ENCODE assay signal across 27 cellular contexts in the genomic region with DNA sequence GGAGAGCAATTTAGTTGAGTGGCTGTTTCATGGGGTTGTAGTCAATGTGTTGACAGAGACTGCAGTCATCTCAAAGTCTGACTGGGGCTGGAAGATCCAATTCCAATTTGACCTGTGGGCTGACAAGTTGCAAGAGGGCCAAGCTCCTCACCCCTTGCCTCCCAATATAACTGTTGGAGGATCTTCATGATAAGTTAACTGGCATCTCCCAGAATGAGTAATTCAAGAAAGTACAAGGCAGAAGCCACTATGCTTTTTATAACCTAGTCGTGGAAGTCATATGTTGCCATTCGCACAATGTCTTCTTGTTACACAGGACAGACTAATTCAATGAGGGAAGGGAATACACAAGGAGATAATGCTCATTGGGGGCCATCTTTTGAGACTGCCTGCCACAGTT. TPM values are rescaled to one million over a fixed set of nuclear protein-coding genes. Genes with fewer than 3 reads are reported as not detected.
DNase-seq lines count a peak whose midpoint lies in the region; ATAC-seq, FAIRE-seq and TF ChIP-seq lines count a peak whose summit lies in the region.
"Had no signal": no experiment of that assay in that cellular context is flagged by ENCODE, and none has a peak within 500 bp of the region (broad histone marks: within the 10 kb centered on the region; RNA-seq: fewer than 3 reads in every experiment).

No MANE protein-coding gene starts in this region.

- no peak for DNase-seq in activated CD4-positive, alpha-beta T cell treated with anti-CD3 and anti-CD28 coated beads for 36 hours
- DNase-seq in activated CD4-positive, alpha-beta T cell treated with anti-CD3 and anti-CD28 coated beads for 1 hour: no peak
- no peak for DNase-seq in activated CD4-positive, alpha-beta memory T cell treated with anti-CD3 and anti-CD28 coated beads for 36 hours
- DNase-seq in naive thymus-derived CD4-positive, alpha-beta T cell: no peak
- no peak for DNase-seq in GM20000 (ENCODE audit: low spot score)
- no peak for DNase-seq in pancreas
- DNase-seq: activated naive CD4-positive, alpha-beta T cell treated with anti-CD3 and anti-CD28 coated beads, Interleukin-2, amount 50 U/mL, for 16 hours; brain microvascular endothelial cell; hypothalamus; mesenchymal stem cell; MG63; NCI-H1694 treated with DMSO at 0.1 percent for 48 hours; NCI-H226; stimulated activated CD4-positive, alpha-beta T cell treated with anti-CD3 and anti-CD28 coated beads, Interleukin-4, amount 100 ng/mL, for 4 hours had no signal

- H3K4me3 ChIP-seq in naive thymus-derived CD4-positive, alpha-beta T cell (ENCODE audit: low read length): no peak overlapping the region
- H3K4me3 ChIP-seq in pancreas: no peak overlapping the region
- H3K4me3 ChIP-seq: MG63, smooth muscle cell, thoracic aorta had no signal

- intact Hi-C loops in activated CD4-positive, alpha-beta T cell treated with anti-CD3 and anti-CD28 coated beads for 36 hours (cut with DNase I, micrococcal nuclease): no loop called here
- intact Hi-C loops in activated CD4-positive, alpha-beta memory T cell treated with anti-CD3 and anti-CD28 coated beads for 36 hours (cut with micrococcal nuclease): loop anchor here (10.0 kb wide), 1 partner anchor 1314 kb away; no protein-coding TSS in a partner anchor
- intact Hi-C loops in naive thymus-derived CD4-positive, alpha-beta T cell (cut with micrococcal nuclease): no loop called here
- intact Hi-C loops in pancreas (cut with DNase I): no loop called here

- no peak overlapping the region for H3K4me3 Mint-ChIP-seq in activated CD4-positive, alpha-beta T cell treated with anti-CD3 and anti-CD28 coated beads for 36 hours
- H3K4me3 Mint-ChIP-seq in activated CD4-positive, alpha-beta memory T cell treated with anti-CD3 and anti-CD28 coated beads for 36 hours: no peak overlapping the region
- H3K4me3 Mint-ChIP-seq in naive thymus-derived CD4-positive, alpha-beta T cell: peak overlapping the region in 1 of 10 donors; percentile 49
- H3K4me3 Mint-ChIP-seq: dendritic cell treated with granulocyte-macrophage colony-stimulating factor and Interleukin-4, amounts not matched to agents 40 ng/mL and 50 ng/mL, for 4 days had no signal

- POLR2A ChIA-PET in activated CD4-positive, alpha-beta T cell treated with anti-CD3 and anti-CD28 coated beads for 36 hours (lab: Charles Lee): no interaction called here
- POLR2A ChIA-PET in activated CD4-positive, alpha-beta memory T cell treated with anti-CD3 and anti-CD28 coated beads for 36 hours (lab: Charles Lee): interaction anchor here (0.6 kb wide), 1 partner anchor 24 kb away, joined by 3 read pairs; no protein-coding TSS in a partner anchor
- POLR2A ChIA-PET in naive thymus-derived CD4-positive, alpha-beta T cell (lab: Charles Lee): no interaction called here

- peaks cover 3% of the 10 kb centered on the region for H3K9me3 Mint-ChIP-seq in activated CD4-positive, alpha-beta T cell treated with anti-CD3 and anti-CD28 coated beads for 36 hours (ENCODE audit: low read depth)
- peaks cover 8% of the 10 kb centered on the region for H3K9me3 Mint-ChIP-seq in activated CD4-positive, alpha-beta memory T cell treated with anti-CD3 and anti-CD28 coated beads for 36 hours
- H3K9me3 Mint-ChIP-seq in naive thymus-derived CD4-positive, alpha-beta T cell: peaks cover 0 to 4% (median 0%) of the 10 kb centered on the region in 11 donors
- H3K9me3 Mint-ChIP-seq: dendritic cell treated with granulocyte-macrophage colony-stimulating factor and Interleukin-4, amounts not matched to agents 40 ng/mL and 50 ng/mL, for 4 days had no signal

- TF ChIP-seq POLR2A in GM19193 (IDR thresholded peaks at IDR 0.05; ENCODE audit: extremely low read depth, insufficient read depth, insufficient read length): peak; percentile 33

- no peaks in the 10 kb centered on the region for H3K27me3 ChIP-seq in naive thymus-derived CD4-positive, alpha-beta T cell (ENCODE audit: control insufficient read depth in 2 of 2, insufficient read depth in 2 of 2, low read length in 2 of 2)
- H3K27me3 ChIP-seq in pancreas: no peaks in the 10 kb centered on the region
- H3K27me3 ChIP-seq: brain microvascular endothelial cell, MG63 had no signal

- no peaks in the 10 kb centered on the region for H3K36me3 ChIP-seq in naive thymus-derived CD4-positive, alpha-beta T cell (ENCODE audit: control insufficient read depth in 2 of 3, insufficient read depth in 3 of 3, low read length in 3 of 3)
- H3K36me3 ChIP-seq in pancreas: no peaks in the 10 kb centered on the region
- H3K36me3 ChIP-seq: brain microvascular endothelial cell, MG63, thoracic aorta had no signal

- H3K4me1 Mint-ChIP-seq in activated CD4-positive, alpha-beta T cell treated with anti-CD3 and anti-CD28 coated beads for 36 hours: peaks cover 82% of the 10 kb centered on the region
- H3K4me1 Mint-ChIP-seq in activated CD4-positive, alpha-beta memory T cell treated with anti-CD3 and anti-CD28 coated beads for 36 hours (ENCODE audit: low read depth): peaks cover 81% of the 10 kb centered on the region
- peaks cover 15 to 83% (median 56%) of the 10 kb centered on the region in 7 donors for H3K4me1 Mint-ChIP-seq in naive thymus-derived CD4-positive, alpha-beta T cell

- no peaks in the 10 kb centered on the region for H3K9me3 ChIP-seq in naive thymus-derived CD4-positive, alpha-beta T cell (ENCODE audit: control insufficient read depth in 2 of 3, low read length in 3 of 3)
- no peaks in the 10 kb centered on the region for H3K9me3 ChIP-seq in pancreas
- H3K9me3 ChIP-seq: MG63, thoracic aorta had no signal

- peaks cover 30 to 68% of the 10 kb centered on the region in 2 donors for H3K4me1 ChIP-seq in naive thymus-derived CD4-positive, alpha-beta T cell (ENCODE audit: control insufficient read depth in 2 of 2, insufficient read depth in 2 of 2, low read length in 2 of 2)
- no peaks in the 10 kb centered on the region for H3K4me1 ChIP-seq in pancreas

- no peaks in the 10 kb centered on the region for H3K27me3 Mint-ChIP-seq in activated CD4-positive, alpha-beta T cell treated with anti-CD3 and anti-CD28 coated beads for 36 hours
- peaks cover 3% of the 10 kb centered on the region for H3K27me3 Mint-ChIP-seq in activated CD4-positive, alpha-beta memory T cell treated with anti-CD3 and anti-CD28 coated beads for 36 hours
- no peaks in the 10 kb centered on the region for H3K27me3 Mint-ChIP-seq in naive thymus-derived CD4-positive, alpha-beta T cell

- no peak overlapping the region for H3K27ac ChIP-seq in naive thymus-derived CD4-positive, alpha-beta T cell (ENCODE audit: low read depth, low read length)
- H3K27ac ChIP-seq in pancreas: no peak overlapping the region
- H3K27ac ChIP-seq: 22Rv1, brain microvascular endothelial cell, thoracic aorta, VCaP had no signal

- no peak for TF ChIP-seq CTCF in GM20000 (IDR thresholded peaks at IDR 0.05; ENCODE audit: extremely low read depth, missing control alignments)
- no peak for TF ChIP-seq CTCF in pancreas (IDR thresholded peaks at IDR 0.05)

- no peak for ATAC-seq in activated CD4-positive, alpha-beta T cell treated with anti-CD3 and anti-CD28 coated beads for 36 hours
- no peak for ATAC-seq in naive thymus-derived CD4-positive, alpha-beta T cell
- ATAC-seq in GM21576 (IDR thresholded peaks at IDR 0.05; ENCODE audit: unreplicated experiment) (no peak), pancreas (no peak)

- peak overlapping the region; percentile 40 for H3K27ac Mint-ChIP-seq in activated CD4-positive, alpha-beta T cell treated with anti-CD3 and anti-CD28 coated beads for 36 hours
- peak overlapping the region; percentile 25 for H3K27ac Mint-ChIP-seq in activated CD4-positive, alpha-beta memory T cell treated with anti-CD3 and anti-CD28 coated beads for 36 hours
- peak overlapping the region in 5 of 9 donors; percentile 1 to 67 (median 18) for H3K27ac Mint-ChIP-seq in naive thymus-derived CD4-positive, alpha-beta T cell
- H3K27ac Mint-ChIP-seq: dendritic cell treated with granulocyte-macrophage colony-stimulating factor and Interleukin-4, amounts not matched to agents 40 ng/mL and 50 ng/mL, for 4 days had no signal

- FAIRE-seq in pancreas (lab: Jason Lieb, UNC): no peak
- FAIRE-seq: G401.6, H1, keratinocyte had no signal

- peaks cover 3% of the 10 kb centered on the region for H3K36me3 Mint-ChIP-seq in activated CD4-positive, alpha-beta T cell treated with anti-CD3 and anti-CD28 coated beads for 36 hours (ENCODE audit: low read depth)
- H3K36me3 Mint-ChIP-seq in activated CD4-positive, alpha-beta memory T cell treated with anti-CD3 and anti-CD28 coated beads for 36 hours: peaks cover 8% of the 10 kb centered on the region
- peaks cover 0 to 20% (median 0%) of the 10 kb centered on the region in 5 donors for H3K36me3 Mint-ChIP-seq in naive thymus-derived CD4-positive, alpha-beta T cell

- CTCF ChIA-PET in activated CD4-positive, alpha-beta T cell treated with anti-CD3 and anti-CD28 coated beads for 36 hours (lab: Charles Lee): interaction anchor here (1.4 to 2.4 kb wide), 2 partner anchors 13 to 38 kb away, joined by 3 to 6 read pairs; partner anchors contain the start of gene CLDND1
- CTCF ChIA-PET in activated CD4-positive, alpha-beta memory T cell treated with anti-CD3 and anti-CD28 coated beads for 36 hours (lab: Charles Lee): no interaction called here
- CTCF ChIA-PET in naive thymus-derived CD4-positive, alpha-beta T cell (lab: Charles Lee): no interaction called here

- 87 to 88% methylated on average over 2 of the region's 2 CpGs for WGBS in pancreas, 2 donors

RNA-seq across cellular contexts. Expression of gene GPR15, which starts 29.1 kb away (rescaled TPM):
- total RNA-seq in activated CD4-positive, alpha-beta T cell treated with anti-CD3 and anti-CD28 coated beads for 36 hours: 1 to 10 TPM; 1.1 to 1.3 TPM
- 1 to 10 TPM; 2.8 to 3.0 TPM for total RNA-seq in activated CD4-positive, alpha-beta memory T cell treated with anti-CD3 and anti-CD28 coated beads for 36 hours
- 10 to 100 TPM in 2 of 5 experiments, 1 to 10 TPM in 3; 3.3 to 24.2 (median 5.1) TPM for total RNA-seq in naive thymus-derived CD4-positive, alpha-beta T cell
- polyA plus RNA-seq in naive thymus-derived CD4-positive, alpha-beta T cell: under 1 TPM; 0.52 to 0.79 TPM
- under 1 TPM in 2 of 6 donors, not detected in 4; 0.15 to 0.19 TPM for total RNA-seq in pancreas
- under 1 TPM in 1 of 2 donors, not detected in 1; 0.07 TPM for polyA plus RNA-seq in pancreas
- total RNA-seq: fibroblast of villous mesenchyme, H1, pulmonary artery endothelial cell, smooth muscle cell, thoracic aorta had no signal
- polyA plus RNA-seq: H1, keratinocyte, neural cell, smooth muscle cell had no signal

RNA-seq across cellular contexts. Expression of gene CPOX, which starts 32.5 kb away (rescaled TPM):
- 10 to 100 TPM; 40.3 to 41.9 TPM for total RNA-seq in activated CD4-positive, alpha-beta T cell treated with anti-CD3 and anti-CD28 coated beads for 36 hours
- 10 to 100 TPM; 36.0 to 39.2 TPM for total RNA-seq in activated CD4-positive, alpha-beta memory T cell treated with anti-CD3 and anti-CD28 coated beads for 36 hours
- total RNA-seq in naive thymus-derived CD4-positive, alpha-beta T cell: 10 to 100 TPM; 11.4 to 67.5 (median 21.6) TPM
- 1 to 10 TPM; 2.7 to 6.2 TPM for polyA plus RNA-seq in naive thymus-derived CD4-positive, alpha-beta T cell
- 1 to 10 TPM; 4.1 to 9.5 (median 5.3) TPM for total RNA-seq in pancreas
- 1 to 10 TPM; 8.2 to 9.8 TPM for polyA plus RNA-seq in pancreas

RNA-seq across cellular contexts. Expression of gene CLDND1, which starts 38.2 kb away (rescaled TPM):
- 100 to 1,000 TPM; 153 to 171 TPM for total RNA-seq in activated CD4-positive, alpha-beta T cell treated with anti-CD3 and anti-CD28 coated beads for 36 hours
- total RNA-seq in activated CD4-positive, alpha-beta memory T cell treated with anti-CD3 and anti-CD28 coated beads for 36 hours: 100 to 1,000 TPM; 199 to 208 TPM
- 100 to 1,000 TPM; 100 to 478 (median 132) TPM for total RNA-seq in naive thymus-derived CD4-positive, alpha-beta T cell
- 10 to 100 TPM; 40.6 to 47.4 TPM for polyA plus RNA-seq in naive thymus-derived CD4-positive, alpha-beta T cell
- 10 to 100 TPM; 16.0 to 35.1 (median 21.8) TPM for total RNA-seq in pancreas
- 10 to 100 TPM; 21.3 to 37.2 TPM for polyA plus RNA-seq in pancreas
